16 cellular contexts compared by ENCODE assay signal in the genomic region with DNA sequence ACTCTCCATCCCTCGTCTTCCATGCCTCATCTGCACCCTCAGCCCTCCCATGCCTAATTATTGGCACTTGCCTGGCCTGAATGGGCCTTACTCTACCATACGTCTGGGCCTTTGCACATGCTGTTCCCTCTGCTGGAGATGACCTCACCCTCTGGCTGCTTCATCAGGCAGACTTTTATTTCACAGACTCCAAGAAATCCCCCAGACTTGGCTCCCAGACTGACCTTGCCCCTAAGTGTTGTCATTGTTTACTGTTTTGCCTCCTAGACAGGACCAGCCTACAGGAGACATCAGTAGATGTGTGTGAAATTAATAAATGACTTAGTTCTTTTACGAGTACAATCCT. TPM values are rescaled to one million over a fixed set of nuclear protein-coding genes. Genes with fewer than 3 reads are reported as not detected.
DNase-seq lines count a peak whose midpoint lies in the region; ATAC-seq and TF ChIP-seq lines count a peak whose summit lies in the region.
"Had no signal": no experiment of that assay in that cellular context is flagged by ENCODE, and none has a peak within 500 bp of the region (broad histone marks: within the 10 kb centered on the region; RNA-seq: fewer than 3 reads in every experiment).

No MANE protein-coding gene starts in this region.

- TF ChIP-seq CTCF in GM12865 (IDR thresholded peaks at IDR 0.05; ENCODE audit: insufficient read depth, low read depth, low read length, missing control alignments) (no peak), activated B cell treated with CpG ODN at 0.5 μM for 24 hours (IDR thresholded peaks at IDR 0.05) (no peak), parathyroid adenoma (IDR thresholded peaks at IDR 0.05) (no peak)

- H3K79me2 ChIP-seq in parathyroid adenoma = no peaks in the 10 kb centered on the region

- no peaks in the 10 kb centered on the region for H3K9me3 ChIP-seq in CD4-positive, alpha-beta memory T cell (ENCODE audit: control insufficient read depth in 1 of 2, low read length in 2 of 2)
- H3K9me3 ChIP-seq in parathyroid adenoma (ENCODE audit: control insufficient read depth, low read length) = no peaks in the 10 kb centered on the region
- H3K9me3 ChIP-seq: mucosa of descending colon, ovary had no signal

- peaks cover 47% of the 10 kb centered on the region for H3K4me1 ChIP-seq in CD4-positive, alpha-beta memory T cell (ENCODE audit: insufficient read depth, low read length)
- H3K4me1 ChIP-seq in parathyroid adenoma = no peaks in the 10 kb centered on the region

- no peak overlapping the region for H3K27ac Mint-ChIP-seq in CD4-positive, alpha-beta memory T cell
- H3K27ac Mint-ChIP-seq in activated B cell treated with CpG ODN at 0.5 μM for 24 hours = no peak overlapping the region
- H3K27ac Mint-ChIP-seq: T-helper 2 cell treated with Interferon-gamma antibody and Interleukin-4, amounts not matched to agents 5 μg/mL and 100 μg/mL, for 36 hours had no signal

- peaks cover 0 to 4% of the 10 kb centered on the region in 2 donors for H3K36me3 Mint-ChIP-seq in CD4-positive, alpha-beta memory T cell
- H3K36me3 Mint-ChIP-seq in activated B cell treated with CpG ODN at 0.5 μM for 24 hours (ENCODE audit: low read depth) = peaks cover 25% of the 10 kb centered on the region
- peaks cover 2% of the 10 kb centered on the region for H3K36me3 Mint-ChIP-seq in activated T-cell treated with anti-CD3 and anti-CD28 coated beads, Interleukin-2, amount 50 U/mL, for 4 hours (ENCODE audit: insufficient read depth)

- H3K9ac ChIP-seq in parathyroid adenoma = no peak overlapping the region

- H3K4me3 ChIP-seq in CD4-positive, alpha-beta memory T cell (ENCODE audit: low read length in 2 of 2) = no peak overlapping the region
- H3K4me3 ChIP-seq in GM12865 (ENCODE audit: low read depth, low read length) (no peak overlapping the region), parathyroid adenoma (ENCODE audit: low read depth, low read length) (no peak overlapping the region)
- H3K4me3 ChIP-seq: cardiac muscle cell, mucosa of descending colon, ovary had no signal

- no peaks in the 10 kb centered on the region for H3K27me3 ChIP-seq in CD4-positive, alpha-beta memory T cell (ENCODE audit: insufficient read depth, low read length)
- H3K27me3 ChIP-seq in parathyroid adenoma (ENCODE audit: control insufficient read depth, insufficient read depth, low read length) = no peaks in the 10 kb centered on the region
- H3K27me3 ChIP-seq: cardiac muscle cell, ovary had no signal

- CTCF ChIA-PET in CD4-positive, alpha-beta memory T cell (lab: Charles Lee; ENCODE audit: partially characterized antibody) = interaction anchor here (0.7 to 18.9 kb wide), 19 partner anchors 8 to 671 kb away, joined by 3 to 550 read pairs (median 6); a partner anchor contains a TSS
- CTCF ChIA-PET in activated B cell treated with CpG ODN at 0.5 μM for 24 hours (lab: Charles Lee) = interaction anchor here (1.0 to 8.8 kb wide), 14 partner anchors 8 to 310 kb away, joined by 3 to 253 read pairs (median 8); a partner anchor contains a TSS

- no peaks in the 10 kb centered on the region for H3K27me3 Mint-ChIP-seq in CD4-positive, alpha-beta memory T cell
- no peaks in the 10 kb centered on the region for H3K27me3 Mint-ChIP-seq in activated B cell treated with CpG ODN at 0.5 μM for 24 hours
- H3K27me3 Mint-ChIP-seq in activated T-cell treated with anti-CD3 and anti-CD28 coated beads, Interleukin-2, amount 50 U/mL, for 4 hours (ENCODE audit: low read depth) = no peaks in the 10 kb centered on the region

- peak in 1 of 5 donors; percentile 63 for DNase-seq in CD4-positive, alpha-beta memory T cell
- peak; percentile 51 for DNase-seq in GM12865 (ENCODE audit: low read depth)
- DNase-seq in activated B cell treated with CpG ODN at 0.5 μM for 24 hours = no peak
- DNase-seq in HPDE6-E6E7 (ENCODE audit: extremely low spot score) = no peak
- DNase-seq in NCI-H146 (lab: John Stamatoyannopoulos, UW) = no peak
- DNase-seq in activated T-cell treated with anti-CD3 and anti-CD28 coated beads, Interleukin-2, amount 50 U/mL, for 4 hours = no peak
- DNase-seq: activated gamma-delta T cell, amniotic stem cell, GOT3, NCI-H2081 treated with DMSO at 0.1 percent for 48 hours had no signal

- no peak overlapping the region for H3K4me3 Mint-ChIP-seq in CD4-positive, alpha-beta memory T cell
- H3K4me3 Mint-ChIP-seq in activated B cell treated with CpG ODN at 0.5 μM for 24 hours = no peak overlapping the region
- H3K4me3 Mint-ChIP-seq in activated T-cell treated with anti-CD3 and anti-CD28 coated beads, Interleukin-2, amount 50 U/mL, for 4 hours = no peak overlapping the region
- H3K4me3 Mint-ChIP-seq: T-helper 2 cell treated with Interferon-gamma antibody and Interleukin-4, amounts not matched to agents 5 μg/mL and 100 μg/mL, for 36 hours had no signal

- POLR2A ChIA-PET in CD4-positive, alpha-beta memory T cell (lab: Charles Lee; ENCODE audit: partially characterized antibody) = interaction anchor here (0.7 to 13.7 kb wide), 9 partner anchors 10 to 119 kb away, joined by 3 to 237 read pairs (median 5); a partner anchor contains a TSS
- POLR2A ChIA-PET in activated B cell treated with CpG ODN at 0.5 μM for 24 hours (lab: Charles Lee) = interaction anchor here (0.6 to 12.2 kb wide), 11 partner anchors 9 to 213 kb away, joined by 3 to 207 read pairs (median 4); no protein-coding TSS in a partner anchor

- H3K27ac ChIP-seq in CD4-positive, alpha-beta memory T cell (ENCODE audit: low read depth, low read length) = peak overlapping the region; percentile 1
- H3K27ac ChIP-seq in parathyroid adenoma = no peak overlapping the region
- H3K27ac ChIP-seq: cardiac muscle cell, ovary had no signal

- peaks cover 18 to 44% (median 31%) of the 10 kb centered on the region in 4 donors for H3K4me1 Mint-ChIP-seq in CD4-positive, alpha-beta memory T cell
- peaks cover 15% of the 10 kb centered on the region for H3K4me1 Mint-ChIP-seq in activated B cell treated with CpG ODN at 0.5 μM for 24 hours
- H3K4me1 Mint-ChIP-seq in activated T-cell treated with anti-CD3 and anti-CD28 coated beads, Interleukin-2, amount 50 U/mL, for 4 hours (ENCODE audit: low read depth) = peaks cover 38% of the 10 kb centered on the region

- no peaks in the 10 kb centered on the region for H3K9me3 Mint-ChIP-seq in CD4-positive, alpha-beta memory T cell
- no peaks in the 10 kb centered on the region for H3K9me3 Mint-ChIP-seq in activated B cell treated with CpG ODN at 0.5 μM for 24 hours
- no peaks in the 10 kb centered on the region for H3K9me3 Mint-ChIP-seq in activated T-cell treated with anti-CD3 and anti-CD28 coated beads, Interleukin-2, amount 50 U/mL, for 4 hours
- H3K9me3 Mint-ChIP-seq: T-helper 2 cell treated with Interferon-gamma antibody and Interleukin-4, amounts not matched to agents 5 μg/mL and 100 μg/mL, for 36 hours had no signal

- ATAC-seq in activated B cell treated with CpG ODN at 0.5 μM for 24 hours (ENCODE audit: low read depth) = peak; percentile 18
- no peak for ATAC-seq in activated T-cell treated with anti-CD3 and anti-CD28 coated beads, Interleukin-2, amount 50 U/mL, for 4 hours

- H3K4me2 ChIP-seq in parathyroid adenoma (ENCODE audit: low read length) = peak overlapping the region; percentile 36

- intact Hi-C loops in CD4-positive, alpha-beta memory T cell (cut with micrococcal nuclease) = loop anchor here (1.0 to 2.0 kb wide), 2 partner anchors 35 to 116 kb away; a partner anchor contains a TSS
- intact Hi-C loops in activated B cell treated with CpG ODN at 0.5 μM for 24 hours (cut with micrococcal nuclease) = loop anchor here (1.0 to 5.0 kb wide), 10 partner anchors 9 to 567 kb away; a partner anchor contains a TSS

- H2AFZ ChIP-seq in parathyroid adenoma = no peak overlapping the region

- H3K36me3 ChIP-seq in CD4-positive, alpha-beta memory T cell (ENCODE audit: insufficient read depth, low read length) = no peaks in the 10 kb centered on the region
- no peaks in the 10 kb centered on the region for H3K36me3 ChIP-seq in parathyroid adenoma (ENCODE audit: control insufficient read depth, insufficient read depth, low read length)
- H3K36me3 ChIP-seq: cardiac muscle cell, ovary had no signal

RNA-seq across cellular contexts. Expression of a gene that starts 5.2 kb away (rescaled TPM):
- 10 to 100 TPM; 18.4 to 19.2 TPM for total RNA-seq in CD4-positive, alpha-beta memory T cell
- 1 to 10 TPM in 1 of 2 donors, under 1 TPM in 1; 0.02 to 1.7 TPM for polyA plus RNA-seq in CD4-positive, alpha-beta memory T cell
- total RNA-seq in activated B cell treated with CpG ODN at 0.5 μM for 24 hours = 22.4 and 23.3 TPM in 2 replicates
- total RNA-seq in activated T-cell treated with anti-CD3 and anti-CD28 coated beads, Interleukin-2, amount 50 U/mL, for 4 hours = 1 to 10 TPM; 7.6 to 9.4 (median 8.6) TPM

RNA-seq across cellular contexts. Expression of a gene that starts 25.8 kb away (rescaled TPM):
- 1 to 10 TPM; 2.7 to 2.9 TPM for total RNA-seq in CD4-positive, alpha-beta memory T cell
- under 1 TPM; 0.12 to 0.15 TPM for polyA plus RNA-seq in CD4-positive, alpha-beta memory T cell
- total RNA-seq in activated B cell treated with CpG ODN at 0.5 μM for 24 hours = 28.6 and 28.8 TPM in 2 replicates
- total RNA-seq in activated T-cell treated with anti-CD3 and anti-CD28 coated beads, Interleukin-2, amount 50 U/mL, for 4 hours = under 1 TPM; 0.08 to 0.65 (median 0.61) TPM
- total RNA-seq: cardiac muscle cell, glomerular endothelial cell had no signal
